19 cellular contexts compared by ENCODE assay signal in the genomic region with DNA sequence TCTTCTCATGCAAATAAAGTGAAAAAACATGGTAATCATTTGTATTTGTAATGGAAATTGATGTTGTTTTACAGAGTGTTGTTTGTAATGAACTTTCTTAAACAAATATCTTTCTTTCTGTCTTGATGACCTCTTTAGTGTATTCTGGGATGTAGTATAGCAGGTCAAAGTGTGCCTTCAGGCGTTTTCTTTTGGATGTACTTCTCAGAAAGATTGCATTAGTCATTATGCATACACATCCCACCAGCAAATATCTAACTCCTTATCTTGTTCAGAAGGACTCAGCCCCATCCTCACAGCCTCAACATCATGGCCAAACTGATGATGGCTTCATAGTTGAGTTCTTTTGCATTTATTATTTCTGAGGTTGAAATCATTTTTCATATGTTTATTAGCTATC.
"Had no signal": no experiment of that assay in that cellular context is flagged by ENCODE, and none has a peak within 500 bp of the region (broad histone marks: within the 10 kb centered on the region; RNA-seq: fewer than 3 reads in every experiment).

No MANE protein-coding gene starts in this region.

- H3K9me3 Mint-ChIP-seq: dendritic cell treated with granulocyte-macrophage colony-stimulating factor and Interleukin-4, amounts not matched to agents 40 ng/mL and 50 ng/mL, for 4 days; effector memory CD8-positive, alpha-beta T cell; stimulated activated effector memory CD8-positive, alpha-beta T cell treated with anti-CD3 and anti-CD28 coated beads, Interleukin-12 subunit alpha, Interleukin-12 subunit beta, amount 100 ng/mL, for 72 hours; stimulated activated naive CD8-positive, alpha-beta T cell treated with anti-CD3 and anti-CD28 coated beads, Interleukin-15, amount 100 ng/mL, for 72 hours had no signal

- H3K4me3 Mint-ChIP-seq: dendritic cell treated with granulocyte-macrophage colony-stimulating factor and Interleukin-4, amounts not matched to agents 40 ng/mL and 50 ng/mL, for 4 days; effector memory CD8-positive, alpha-beta T cell; naive thymus-derived CD4-positive, alpha-beta T cell; stimulated activated effector memory CD8-positive, alpha-beta T cell treated with anti-CD3 and anti-CD28 coated beads, Interleukin-12 subunit alpha, Interleukin-12 subunit beta, amount 100 ng/mL, for 72 hours; stimulated activated naive CD8-positive, alpha-beta T cell treated with anti-CD3 and anti-CD28 coated beads, Interleukin-15, amount 100 ng/mL, for 72 hours had no signal

- ATAC-seq: effector memory CD8-positive, alpha-beta T cell; left colon; naive thymus-derived CD4-positive, alpha-beta T cell; psoas muscle; right lobe of liver; stimulated activated effector memory CD8-positive, alpha-beta T cell treated with anti-CD3 and anti-CD28 coated beads, Interleukin-12 subunit alpha, Interleukin-12 subunit beta, amount 100 ng/mL, for 72 hours; stimulated activated naive CD8-positive, alpha-beta T cell treated with anti-CD3 and anti-CD28 coated beads, Interleukin-15, amount 100 ng/mL, for 72 hours; upper lobe of right lung had no signal

- H3K36me3 Mint-ChIP-seq: stimulated activated effector memory CD8-positive, alpha-beta T cell treated with anti-CD3 and anti-CD28 coated beads, Interleukin-12 subunit alpha, Interleukin-12 subunit beta, amount 100 ng/mL, for 72 hours had no signal

- H3K4me3 ChIP-seq: psoas muscle, right lobe of liver, testis, tibial nerve, upper lobe of right lung, vagina had no signal

- H3K36me3 ChIP-seq: right lobe of liver, tibial nerve, upper lobe of right lung, vagina had no signal

- H3K27ac Mint-ChIP-seq: dendritic cell treated with granulocyte-macrophage colony-stimulating factor and Interleukin-4, amounts not matched to agents 40 ng/mL and 50 ng/mL, for 4 days; effector memory CD8-positive, alpha-beta T cell; naive thymus-derived CD4-positive, alpha-beta T cell; stimulated activated effector memory CD8-positive, alpha-beta T cell treated with anti-CD3 and anti-CD28 coated beads, Interleukin-12 subunit alpha, Interleukin-12 subunit beta, amount 100 ng/mL, for 72 hours had no signal

- H3K27me3 ChIP-seq: neutrophil, right lobe of liver, testis, tibial nerve, upper lobe of right lung, vagina had no signal

- DNase-seq: effector memory CD8-positive, alpha-beta T cell; foreskin melanocyte; head of caudate nucleus; hippocampal formation; left colon; naive thymus-derived CD4-positive, alpha-beta T cell; psoas muscle; retina; right lobe of liver; stimulated activated CD4-positive, alpha-beta T cell treated with anti-CD3 and anti-CD28 coated beads, Interleukin-4, amount 100 ng/mL, for 1 hour; stimulated activated CD8-positive, alpha-beta memory T cell treated with anti-CD3 and anti-CD28 coated beads, Interleukin-4, amount 100 ng/mL, for 48 hours; stimulated activated naive CD8-positive, alpha-beta T cell treated with anti-CD3 and anti-CD28 coated beads, Interleukin-15, amount 100 ng/mL, for 72 hours; testis; upper lobe of right lung had no signal

- H3K27ac ChIP-seq: neutrophil, psoas muscle, right lobe of liver, testis, tibial nerve, upper lobe of right lung, vagina had no signal

- H3K9me3 ChIP-seq: neutrophil, psoas muscle, right lobe of liver, testis, tibial nerve, upper lobe of right lung, vagina had no signal

- H3K4me1 Mint-ChIP-seq: naive thymus-derived CD4-positive, alpha-beta T cell; stimulated activated effector memory CD8-positive, alpha-beta T cell treated with anti-CD3 and anti-CD28 coated beads, Interleukin-12 subunit alpha, Interleukin-12 subunit beta, amount 100 ng/mL, for 72 hours; stimulated activated naive CD8-positive, alpha-beta T cell treated with anti-CD3 and anti-CD28 coated beads, Interleukin-15, amount 100 ng/mL, for 72 hours had no signal

- H3K4me1 ChIP-seq: psoas muscle, right lobe of liver, testis, tibial nerve, upper lobe of right lung, vagina had no signal

- H3K27me3 Mint-ChIP-seq: dendritic cell treated with granulocyte-macrophage colony-stimulating factor and Interleukin-4, amounts not matched to agents 40 ng/mL and 50 ng/mL, for 4 days had no signal
